14 cellular contexts compared by ENCODE assay signal in the genomic region with DNA sequence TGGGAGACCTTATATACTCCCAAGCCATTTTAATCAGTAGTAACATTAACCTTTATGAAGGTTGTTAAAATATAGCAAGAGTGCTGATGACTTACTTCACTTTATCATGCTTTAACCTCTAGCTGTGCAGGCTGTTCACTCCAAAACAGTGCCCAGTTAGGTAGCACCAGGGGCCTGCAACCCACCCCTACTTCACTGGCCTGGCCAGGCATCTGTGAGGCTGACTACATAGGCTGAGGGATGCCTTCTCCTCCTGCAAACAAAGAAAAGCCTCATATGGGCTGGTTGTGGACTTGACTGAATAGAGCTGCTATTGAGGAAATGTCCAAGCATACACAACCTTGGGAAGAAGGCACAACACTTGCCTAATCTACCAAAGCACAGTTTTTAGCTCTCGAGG.
DNase-seq lines count a peak whose midpoint lies in the region; ATAC-seq and TF ChIP-seq lines count a peak whose summit lies in the region.
"Had no signal": no experiment of that assay in that cellular context is flagged by ENCODE, and none has a peak within 500 bp of the region (broad histone marks: within the 10 kb centered on the region; RNA-seq: fewer than 3 reads in every experiment).

No MANE protein-coding gene starts in this region.

- H3K4me1 ChIP-seq in ascending aorta (peaks cover 13 to 53% of the 10 kb centered on the region in 2 donors), skeletal muscle satellite cell (ENCODE audit: control insufficient read depth, insufficient read depth, low read length) (peaks cover 39% of the 10 kb centered on the region)

- no peaks in the 10 kb centered on the region for H3K9me3 ChIP-seq in ascending aorta
- H3K9me3 ChIP-seq in skeletal muscle satellite cell (replicated peaks; ENCODE audit: low read length) = no peaks in the 10 kb centered on the region
- H3K9me3 ChIP-seq: MG63 had no signal

- H3K36me3 ChIP-seq in ascending aorta = no peaks in the 10 kb centered on the region
- H3K36me3 ChIP-seq in skeletal muscle satellite cell (ENCODE audit: insufficient read depth, low read length) = no peaks in the 10 kb centered on the region
- H3K36me3 ChIP-seq: MG63 had no signal

- TF ChIP-seq CTCF in ascending aorta (IDR thresholded peaks at IDR 0.05) = no peak

- H3K9ac ChIP-seq in skeletal muscle satellite cell (ENCODE audit: low read depth, low read length) = peak overlapping the region; percentile 9

- DNase-seq in ascending aorta (ENCODE audit: low spot score in 2 of 2) = no peak
- no peak for DNase-seq in NCI-H2227 (lab: John Stamatoyannopoulos, UW; ENCODE audit: unreplicated experiment)
- DNase-seq in COR-L47 (lab: John Stamatoyannopoulos, UW) = no peak
- no peak for DNase-seq in NCI-H774 (lab: John Stamatoyannopoulos, UW)
- DNase-seq: activated CD4-positive, CD25-positive, alpha-beta regulatory T cell treated with anti-CD3 and anti-CD28 coated beads, Interleukin-2, amount 50 U/mL, for 72 hours; activated naive CD8-positive, alpha-beta T cell treated with anti-CD3 and anti-CD28 coated beads, Interleukin-2, amount 10 ng/mL, durations not matched to agents 7 days and 5 days; left ventricle myocardium superior; MG63; right cardiac atrium; stimulated activated naive CD8-positive, alpha-beta T cell treated with anti-CD3 and anti-CD28 coated beads, Interleukin-15, amount 100 ng/mL, for 72 hours had no signal

- peak; percentile 13 for ATAC-seq in GM19372 (IDR thresholded peaks at IDR 0.05; ENCODE audit: low read depth, unreplicated experiment)
- ATAC-seq in HG02870 (IDR thresholded peaks at IDR 0.05; ENCODE audit: unreplicated experiment) = peak; percentile 11
- ATAC-seq in GM19395 (IDR thresholded peaks at IDR 0.05; ENCODE audit: unreplicated experiment) = no peak
- ATAC-seq: right cardiac atrium had no signal

- intact Hi-C loops in ascending aorta (cut with DNase I) = no loop called here

- no peak overlapping the region for H3K4me2 ChIP-seq in skeletal muscle satellite cell (ENCODE audit: low read length)

- peak overlapping the region; percentile 73 to 75 for H3K27ac ChIP-seq in ascending aorta

- no peak overlapping the region for H3K4me3 ChIP-seq in ascending aorta
- no peak overlapping the region for H3K4me3 ChIP-seq in skeletal muscle satellite cell (ENCODE audit: low read length)
- H3K4me3 ChIP-seq: MG63 had no signal

- H3K27me3 ChIP-seq in ascending aorta (no peaks in the 10 kb centered on the region), skeletal muscle satellite cell (ENCODE audit: control insufficient read depth, insufficient read depth, low read length) (no peaks in the 10 kb centered on the region)
- H3K27me3 ChIP-seq: MG63 had no signal
